8 cellular contexts compared by ENCODE assay signal in the genomic region with DNA sequence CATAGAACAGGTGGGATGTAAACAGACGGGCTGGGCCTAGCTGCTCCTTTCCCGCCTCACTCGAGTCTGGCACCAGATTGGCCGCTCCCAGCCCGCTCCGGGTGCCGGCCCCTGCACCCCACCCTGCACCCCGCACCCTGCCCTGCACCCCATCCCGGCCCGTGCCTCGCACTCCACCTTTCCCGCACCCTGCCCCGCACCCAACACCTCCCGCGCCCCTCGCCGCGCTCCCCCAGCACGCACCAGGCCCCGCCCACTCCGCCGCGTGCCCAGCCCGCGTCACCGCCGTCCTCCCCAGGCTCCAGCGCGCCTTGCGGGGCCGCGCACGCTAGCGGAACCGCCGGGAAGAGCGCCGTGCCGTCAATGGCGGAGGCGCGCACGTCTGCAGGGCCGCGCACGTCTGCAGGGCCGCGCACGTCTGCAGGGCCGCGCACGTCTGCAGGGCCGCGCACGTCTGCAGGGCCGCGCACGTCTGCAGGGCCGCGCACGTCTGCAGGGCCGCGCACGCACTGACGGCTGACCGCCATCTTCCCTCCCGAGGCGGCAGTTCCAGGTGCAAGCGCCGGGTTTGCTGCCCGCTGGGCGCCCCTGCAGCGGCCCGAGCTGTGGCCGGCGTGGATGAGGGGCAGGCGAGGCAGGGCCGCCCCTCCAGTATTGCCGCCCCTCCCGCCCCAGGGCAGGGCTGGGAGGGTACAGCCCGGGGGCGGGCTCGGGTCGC. TPM values are rescaled to one million over a fixed set of nuclear protein-coding genes. Genes with fewer than 3 reads are reported as not detected.
DNase-seq lines count a peak whose midpoint lies in the region; TF ChIP-seq lines count a peak whose summit lies in the region.

A gene (plus strand): TSS at position 503 of the 718 bp plus-strand sequence. CDS start 347 bp downstream, outside the sequence.

- H3K4ac ChIP-seq in neuronal stem cell (ENCODE audit: low read length): no peak within 1 kb of the TSS

- H3K4me2 ChIP-seq in neuronal stem cell (ENCODE audit: insufficient read depth, low read length, poor library complexity, severe bottlenecking): peak within 1 kb of the TSS; percentile 97

- CTCF ChIA-PET in HEK293 (lab: Yijun Ruan, JAX): no interaction called here

- H3K36me3 ChIP-seq in HEK293 (ENCODE audit: control insufficient read depth in 2 of 2, insufficient read depth in 1 of 2, low read length in 2 of 2) (peaks cover 0 to 33% of the 10 kb centered on the region in 2 experiments; a peak in 1 of 3 replicates), SJSA1 (peaks cover 38% of the 10 kb centered on the region), neuronal stem cell (replicated peaks in 1 of 2; ENCODE audit: control insufficient read depth in 2 of 2, insufficient read depth in 2 of 2, low read length in 2 of 2) (peaks cover 18 to 34% of the 10 kb centered on the region in 2 donors), subcutaneous abdominal adipose tissue (ENCODE audit: control insufficient read depth in 5 of 5, insufficient read depth in 5 of 5, low read length in 5 of 5) (peaks cover 0 to 23% (median 11%) of the 10 kb centered on the region in 5 donors)

- POLR2A ChIA-PET in HEK293 (lab: Yijun Ruan, JAX): interaction anchor here (1.0 kb wide), 1 partner anchor 200 kb away, joined by 3 read pairs; no protein-coding TSS in a partner anchor

- WGBS in neuronal stem cell (ENCODE audit: extremely low coverage in 2 of 2, insufficient read length in 2 of 2, insufficient replicate concordance in 1 of 2), 2 donors: no CpG with 5 or more reads among the region's 84 CpGs

- no peak within 1 kb of the TSS for H2BK15ac ChIP-seq in neuronal stem cell (ENCODE audit: low read length)

- no peaks in the 10 kb centered on the region for H3K27me3 ChIP-seq in SJSA1 (replicated peaks)
- no peaks in the 10 kb centered on the region for H3K27me3 ChIP-seq in neuronal stem cell (ENCODE audit: control insufficient read depth in 3 of 3, insufficient read depth in 3 of 3, low read depth in 1 of 3, low read length in 3 of 3)
- no peaks in the 10 kb centered on the region for H3K27me3 ChIP-seq in subcutaneous abdominal adipose tissue (ENCODE audit: control insufficient read depth in 5 of 5, insufficient read depth in 4 of 5, low read length in 5 of 5)

- H2BK5ac ChIP-seq in neuronal stem cell (ENCODE audit: low read length): peak within 1 kb of the TSS; percentile 66

- H4K91ac ChIP-seq in neuronal stem cell (ENCODE audit: low read depth, low read length, poor library complexity): no peak within 1 kb of the TSS

- H3K9me3 ChIP-seq in HEK293 (ENCODE audit: control insufficient read depth, insufficient read depth, low read depth, low read length) (no peaks in the 10 kb centered on the region), SJSA1 (replicated peaks) (no peaks in the 10 kb centered on the region), neuronal stem cell (replicated peaks in 1 of 2; ENCODE audit: control insufficient read depth in 2 of 2, insufficient read depth in 1 of 2, low read depth in 1 of 2, low read length in 2 of 2) (no peaks in the 10 kb centered on the region), subcutaneous abdominal adipose tissue (ENCODE audit: control insufficient read depth in 5 of 5, low read length in 5 of 5) (no peaks in the 10 kb centered on the region)

- H3K27ac ChIP-seq in HEK293 (ENCODE audit: extremely low read depth, low read depth, low read length) (peak within 1 kb of the TSS; percentile 87), SJSA1 (peak within 1 kb of the TSS; percentile 63), neuronal stem cell (replicated peaks; ENCODE audit: low read length) (peak within 1 kb of the TSS; percentile 89), subcutaneous abdominal adipose tissue (ENCODE audit: low read depth, low read length) (peak within 1 kb of the TSS; percentile 79)

- H3K23ac ChIP-seq in neuronal stem cell (ENCODE audit: low read depth, low read length, poor library complexity): peak within 1 kb of the TSS; percentile 93

- no peak within 1 kb of the TSS for H2BK120ac ChIP-seq in neuronal stem cell (ENCODE audit: low read depth, low read length)

- no peak for TF ChIP-seq CTCF in HEK293 (tag by site-specific recombination; IDR thresholded peaks at IDR 0.05)

- DNase-seq in GDM1 (lab: John Stamatoyannopoulos, UW): peak; percentile 87
- DNase-seq in MV-4-11 (lab: John Stamatoyannopoulos, UW): peak; percentile 79
- DNase-seq in SJSA1 (ENCODE audit: low read depth in 1 of 2, low spot score in 2 of 2): peak; percentile 87 to 90
- DNase-seq in activated naive CD4-positive, alpha-beta T cell (lab: John Stamatoyannopoulos, UW): peak; percentile 76 to 88 (median 78)
- DNase-seq in foreskin melanocyte: peak; percentile 76
- DNase-seq in neuronal stem cell (ENCODE audit: low spot score): peak; percentile 90

- H2BK12ac ChIP-seq in neuronal stem cell (ENCODE audit: low read length): no peak within 1 kb of the TSS

- peak within 1 kb of the TSS; percentile 33 for H2AK5ac ChIP-seq in neuronal stem cell (ENCODE audit: low read depth, low read length)

- H3K4me3 ChIP-seq in HEK293 (ENCODE audit: low read depth, low read length) (peak within 1 kb of the TSS; percentile 92), SJSA1 (peak within 1 kb of the TSS; percentile 96), neuronal stem cell (ENCODE audit: low read length in 2 of 2) (peak within 1 kb of the TSS; percentile 69 to 86), subcutaneous abdominal adipose tissue (ENCODE audit: low read depth in 1 of 5, low read length in 5 of 5) (peak within 1 kb of the TSS; percentile 75 to 80 (median 78))

- peak within 1 kb of the TSS; percentile 98 for H2AFZ ChIP-seq in neuronal stem cell (ENCODE audit: low read length)

- H3K9ac ChIP-seq in neuronal stem cell (ENCODE audit: low read depth, low read length, poor library complexity): peak within 1 kb of the TSS; percentile 96
- peak within 1 kb of the TSS; percentile 69 to 97 (median 85) for H3K9ac ChIP-seq in subcutaneous abdominal adipose tissue (ENCODE audit: low read length in 5 of 5)

- H3K18ac ChIP-seq in neuronal stem cell (ENCODE audit: low read length): peak within 1 kb of the TSS; percentile 95

- peak within 1 kb of the TSS; percentile 48 for H4K8ac ChIP-seq in neuronal stem cell (ENCODE audit: low read depth, low read length)

- H3K79me1 ChIP-seq in neuronal stem cell (ENCODE audit: low read depth, low read length): peaks cover 20% of the 10 kb centered on the region

- H3K4me1 ChIP-seq in HEK293 (ENCODE audit: control insufficient read depth, insufficient read depth, low read length) (peaks cover 5% of the 10 kb centered on the region), SJSA1 (replicated peaks) (peaks cover 19% of the 10 kb centered on the region), neuronal stem cell (ENCODE audit: control insufficient read depth in 2 of 2, insufficient read depth in 1 of 2, low read depth in 1 of 2, low read length in 2 of 2) (peaks cover 6 to 9% of the 10 kb centered on the region in 2 donors), subcutaneous abdominal adipose tissue (ENCODE audit: control insufficient read depth in 5 of 5, insufficient read depth in 5 of 5, low read length in 5 of 5) (peaks cover 6 to 38% (median 26%) of the 10 kb centered on the region in 5 donors)

- peak within 1 kb of the TSS; percentile 82 for H3K14ac ChIP-seq in neuronal stem cell (ENCODE audit: low read length)

TF ChIP-seq in HEK293, 187 proteins besides CTCF, POLR2A, EP300 and RAD21 (continues in another document):
- TF ChIP-seq SCRT2 (tag by site-specific recombination; IDR thresholded peaks at IDR 0.05) (peak; percentile 93), HOXA7 (CRISPR knock-in tag; IDR thresholded peaks at IDR 0.05; ENCODE audit: borderline replicate concordance) (no peak), ZNF121 (tag by site-specific recombination; IDR thresholded peaks at IDR 0.05) (no peak), ZNF394 (tag by site-specific recombination; IDR thresholded peaks at IDR 0.05; ENCODE audit: borderline replicate concordance) (no peak), ZNF830 (tag by site-specific recombination; IDR thresholded peaks at IDR 0.05; ENCODE audit: low read depth) (no peak), ZSCAN30 (tag by site-specific recombination; IDR thresholded peaks at IDR 0.05) (no peak), ZNF610 (tag by site-specific recombination; IDR thresholded peaks at IDR 0.05; ENCODE audit: borderline replicate concordance) (peak; percentile 74; the same call in 1 of the 2 replicates), MYNN (tag by site-specific recombination; IDR thresholded peaks at IDR 0.05; ENCODE audit: borderline replicate concordance) (0 out of 2 replicates have a peak, but pooled peaks have one; percentile 23), ZNF555 (tag by site-specific recombination; conservative IDR thresholded peaks at IDR 0.05) (no peak), SCRT1 (tag by site-specific recombination; IDR thresholded peaks at IDR 0.05; ENCODE audit: borderline replicate concordance) (peak; percentile 84), ZNF785 (tag by site-specific recombination; IDR thresholded peaks at IDR 0.05) (no peak), ZFP69B (tag by site-specific recombination; IDR thresholded peaks at IDR 0.05) (peak; percentile 36; the same call in 1 of the 2 replicates)
- TF ChIP-seq, protein P1, sequence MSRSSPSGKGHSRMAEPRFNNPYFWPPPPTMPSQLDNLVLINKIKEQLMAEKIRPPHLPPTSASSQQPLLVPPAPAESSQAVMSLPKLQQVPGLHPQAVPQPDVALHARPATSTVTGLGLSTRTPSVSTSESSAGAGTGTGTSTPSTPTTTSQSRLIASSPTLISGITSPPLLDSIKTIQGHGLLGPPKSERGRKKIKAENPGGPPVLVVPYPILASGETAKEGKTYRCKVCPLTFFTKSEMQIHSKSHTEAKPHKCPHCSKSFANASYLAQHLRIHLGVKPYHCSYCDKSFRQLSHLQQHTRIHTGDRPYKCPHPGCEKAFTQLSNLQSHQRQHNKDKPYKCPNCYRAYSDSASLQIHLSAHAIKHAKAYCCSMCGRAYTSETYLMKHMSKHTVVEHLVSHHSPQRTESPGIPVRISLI (tag by site-specific recombination; IDR thresholded peaks at IDR 0.05): no peak
- TF ChIP-seq, protein P2, sequence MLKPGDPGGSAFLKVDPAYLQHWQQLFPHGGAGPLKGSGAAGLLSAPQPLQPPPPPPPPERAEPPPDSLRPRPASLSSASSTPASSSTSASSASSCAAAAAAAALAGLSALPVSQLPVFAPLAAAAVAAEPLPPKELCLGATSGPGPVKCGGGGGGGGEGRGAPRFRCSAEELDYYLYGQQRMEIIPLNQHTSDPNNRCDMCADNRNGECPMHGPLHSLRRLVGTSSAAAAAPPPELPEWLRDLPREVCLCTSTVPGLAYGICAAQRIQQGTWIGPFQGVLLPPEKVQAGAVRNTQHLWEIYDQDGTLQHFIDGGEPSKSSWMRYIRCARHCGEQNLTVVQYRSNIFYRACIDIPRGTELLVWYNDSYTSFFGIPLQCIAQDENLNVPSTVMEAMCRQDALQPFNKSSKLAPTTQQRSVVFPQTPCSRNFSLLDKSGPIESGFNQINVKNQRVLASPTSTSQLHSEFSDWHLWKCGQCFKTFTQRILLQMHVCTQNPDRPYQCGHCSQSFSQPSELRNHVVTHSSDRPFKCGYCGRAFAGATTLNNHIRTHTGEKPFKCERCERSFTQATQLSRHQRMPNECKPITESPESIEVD (tag by site-specific recombination; IDR thresholded peaks at IDR 0.05): no peak

RNA-seq across cellular contexts. Expression of the gene that starts here (rescaled TPM):
- 85.8 and 134 TPM in 2 replicates for total RNA-seq in SJSA1 (2014; rRNA removed; shearing (Covaris generic))
- 24.4 TPM for polyA plus RNA-seq in neuronal stem cell (2013, experiment 1 of 2)
- polyA plus RNA-seq in neuronal stem cell (2013, experiment 2 of 2): 25.6 TPM

Comparison
In these comparisons a context has a peak if more than half of its experiments do, and no peak if none do; other contexts are left out.
1. Peak in every context shown above with its lines: DNase-seq, H3K4me3 ChIP-seq and H3K27ac ChIP-seq.